In the genomic region with DNA sequence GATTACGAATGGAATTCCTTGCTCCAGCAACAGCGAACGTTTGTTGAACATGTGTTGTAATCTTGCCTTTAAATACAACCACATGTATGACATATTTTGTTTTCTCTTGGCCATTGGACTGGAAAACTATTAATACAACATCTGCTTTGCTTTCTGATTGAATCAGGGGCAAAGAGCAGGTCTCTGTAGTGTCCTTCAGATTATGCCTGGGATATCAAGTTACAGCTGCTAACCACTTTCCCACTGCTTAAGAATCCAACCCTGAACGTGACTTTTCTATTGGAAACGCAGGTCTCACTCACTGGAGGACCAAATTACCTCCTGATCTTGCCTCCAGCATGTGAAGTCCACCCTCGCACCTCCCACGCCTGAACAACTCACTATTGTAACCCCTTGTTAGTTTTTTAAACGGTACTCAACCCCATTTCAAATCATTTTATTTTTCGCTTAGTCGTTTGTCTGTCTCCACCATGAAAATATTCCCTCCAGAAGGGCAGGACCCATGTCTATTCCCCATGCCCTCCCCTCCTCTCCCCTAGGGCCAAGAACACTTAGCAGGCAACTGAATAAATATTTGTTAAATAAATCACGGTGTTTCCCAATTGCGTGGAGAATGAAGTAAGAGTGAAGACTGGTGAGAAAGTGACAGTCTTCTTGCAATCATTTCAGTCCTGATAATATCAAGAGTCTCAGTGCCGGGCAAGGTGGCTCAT, we compare ENCODE assay signal across 8 cellular contexts. TPM values are rescaled to one million over a fixed set of nuclear protein-coding genes. Genes with fewer than 3 reads are reported as not detected.
DNase-seq lines count a peak whose midpoint lies in the region; ATAC-seq and TF ChIP-seq lines count a peak whose summit lies in the region.

No MANE protein-coding gene starts in this region.

- H3K4me1 ChIP-seq in adrenal gland (replicated peaks in 1 of 2): peaks cover 26 to 44% of the 10 kb centered on the region in 2 donors

- CTCF ChIA-PET in Calu3 (lab: Charles Lee): no interaction called here

- peak overlapping the region; percentile 60 for H3K4me3 Mint-ChIP-seq in type B pancreatic cell
- no peak overlapping the region for H3K4me3 Mint-ChIP-seq in Calu3 (ENCODE audit: low read depth, unreplicated experiment)

- peak overlapping the region; percentile 64 to 93 (median 83) for H3K27ac ChIP-seq in adrenal gland

- peaks cover 45% of the 10 kb centered on the region for H3K4me1 Mint-ChIP-seq in type B pancreatic cell (ENCODE audit: unreplicated experiment)
- peaks cover 28% of the 10 kb centered on the region for H3K4me1 Mint-ChIP-seq in Calu3 (ENCODE audit: low read depth, unreplicated experiment)

- intact Hi-C loops in adrenal gland (cut with DNase I): loop anchor here in 1 of 2 donors (5.0 kb wide), 1 partner anchor 56 kb away; no protein-coding TSS in a partner anchor
- intact Hi-C loops in Calu3 (cut with micrococcal nuclease; ENCODE audit: unreplicated experiment): no loop called here

- no peaks in the 10 kb centered on the region for H3K36me3 Mint-ChIP-seq in type B pancreatic cell
- no peaks in the 10 kb centered on the region for H3K36me3 Mint-ChIP-seq in Calu3 (ENCODE audit: insufficient read depth, unreplicated experiment)

- WGBS in adrenal gland, 4 donors: 22 to 32% (median 25%) methylated on average over 13 of the region's 13 CpGs

- H3K4me3 ChIP-seq in adrenal gland: peak overlapping the region in 1 of 4 donors; percentile 25

- TF ChIP-seq CTCF in adrenal gland (IDR thresholded peaks at IDR 0.05): no peak
- no peak for TF ChIP-seq CTCF in type B pancreatic cell (conservative IDR thresholded peaks at IDR 0.05)
- TF ChIP-seq CTCF in Calu3 (IDR thresholded peaks at IDR 0.05; ENCODE audit: unreplicated experiment): no peak

- no TSS peak for BruUV-seq in Calu3 (replicated peaks; lab: Mats Ljungman, UMichigan)

- H3K9me3 Mint-ChIP-seq in type B pancreatic cell (no peaks in the 10 kb centered on the region), Calu3 (ENCODE audit: low read depth, unreplicated experiment) (no peaks in the 10 kb centered on the region)

- peak in 1 of 2 donors; percentile 52 for TF ChIP-seq POLR2A in adrenal gland (IDR thresholded peaks at IDR 0.05)

- no peaks in the 10 kb centered on the region for H3K36me3 ChIP-seq in adrenal gland (replicated peaks in 1 of 2)

- peak overlapping the region; percentile 76 for H3K27ac Mint-ChIP-seq in type B pancreatic cell
- H3K27ac Mint-ChIP-seq in Calu3 (ENCODE audit: unreplicated experiment): no peak overlapping the region

- no peaks in the 10 kb centered on the region for H3K27me3 ChIP-seq in adrenal gland

- H3K9me3 ChIP-seq in adrenal gland (replicated peaks in 1 of 3): no peaks in the 10 kb centered on the region

- DNase-seq in NCI-H1105 (lab: John Stamatoyannopoulos, UW) (peak; percentile 66), adrenal gland (peak in 6 of 7 donors; percentile 42 to 70 (median 48)), iPS-NIHi11 (ENCODE audit: low spot score) (peak; percentile 38), type B pancreatic cell (ENCODE audit: extremely low spot score, unreplicated experiment) (no peak), T-helper 1 cell (no peak), Calu3 (no peak)

- ATAC-seq in GM18511 (IDR thresholded peaks at IDR 0.05; ENCODE audit: unreplicated experiment): no peak
- ATAC-seq in GM21717 (IDR thresholded peaks at IDR 0.05; ENCODE audit: unreplicated experiment): no peak

- peaks cover 16% of the 10 kb centered on the region for H3K27me3 Mint-ChIP-seq in type B pancreatic cell
- no peaks in the 10 kb centered on the region for H3K27me3 Mint-ChIP-seq in Calu3 (ENCODE audit: unreplicated experiment)

RNA-seq across cellular contexts. Expression of gene MRTFB, which starts 57.4 kb away (rescaled TPM):
- total RNA-seq in adrenal gland (10 to 100 TPM; 30.9 to 77.7 (median 50.9) TPM), type B pancreatic cell (ENCODE audit: low replicate concordance) (43.2 and 61.0 TPM in 2 replicates), Calu3 (2022) (67.3 and 69.5 TPM in 2 replicates)
- 10 to 100 TPM in 2 of 3 donors, 1 to 10 TPM in 1; 5.5 to 24.8 (median 11.7) TPM for polyA plus RNA-seq in adrenal gland

Comparison
In these comparisons a context has a peak if more than half of its experiments do, and no peak if none do; other contexts are left out.
1. DNase-seq: peak in NCI-H1105 (single experiment), adrenal gland (6 of 7) and iPS-NIHi11 (single experiment); none in type B pancreatic cell (single experiment), T-helper 1 cell (0 of 5) and Calu3 (single experiment).